ENCODE assay signal across 22 cellular contexts in the genomic region with DNA sequence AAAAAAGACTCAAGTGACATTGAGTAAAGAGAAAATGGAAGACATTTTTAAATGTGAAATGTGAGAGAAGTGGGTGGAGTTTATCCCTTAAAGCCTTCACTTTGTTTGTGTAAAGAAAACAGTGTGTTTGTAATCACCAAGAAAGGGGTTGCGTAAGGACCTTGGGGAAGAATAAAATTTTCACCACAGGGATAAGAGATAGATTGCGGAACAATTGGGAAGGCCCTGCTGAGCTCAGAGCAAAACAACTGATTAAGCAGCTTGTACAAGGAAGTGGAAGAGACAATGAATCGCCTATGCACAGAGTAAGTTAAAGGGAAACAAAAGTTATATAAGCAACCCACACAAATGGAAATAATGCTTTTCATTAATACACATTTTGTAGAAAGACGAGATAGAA.
"Had no signal": no experiment of that assay in that cellular context is flagged by ENCODE, and none has a peak within 500 bp of the region (broad histone marks: within the 10 kb centered on the region; RNA-seq: fewer than 3 reads in every experiment).

No MANE protein-coding gene starts in this region.

- H3K27me3 ChIP-seq: stomach, testis had no signal

- H3K9me3 ChIP-seq: lower lobe of right lung, stomach, testis had no signal

- H3K27ac ChIP-seq: epithelial cell of prostate, lower lobe of right lung, stomach, testis had no signal

- H3K4me1 ChIP-seq: lower lobe of right lung, stomach, testis had no signal

- ATAC-seq: activated naive CD4-positive, alpha-beta T cell treated with anti-CD3 and anti-CD28 coated beads, Interleukin-2, amount 50 U/mL, for 72 hours; left cardiac atrium; stimulated activated effector memory CD8-positive, alpha-beta T cell treated with anti-CD3 and anti-CD28 coated beads, Interleukin-12 subunit alpha, Interleukin-12 subunit beta, amount 100 ng/mL, for 72 hours; T-helper 17 cell had no signal

- H3K4me3 ChIP-seq: lower lobe of right lung, stomach, testis had no signal

- H3K36me3 ChIP-seq: lower lobe of right lung, stomach had no signal

- DNase-seq: activated B cell treated with CpG ODN at 0.5 μM for 24 hours; activated CD4-positive, alpha-beta memory T cell treated with anti-CD3 and anti-CD28 coated beads for 36 hours; activated CD4-positive, alpha-beta T cell treated with anti-CD3 and anti-CD28 coated beads for 4 hours; activated gamma-delta T cell treated with Interleukin-2 at 50 U/mL for 16 hours; activated T-cell treated with anti-CD3 and anti-CD28 coated beads for 4 hours; amniotic stem cell; dermis blood vessel endothelial cell; foreskin melanocyte; glutamatergic neuron; hippocampal formation; left cardiac atrium; lower lobe of right lung; midbrain; occipital lobe; small intestine; stimulated activated CD4-positive, alpha-beta T cell treated with anti-CD3 and anti-CD28 coated beads, Interleukin-4, amount 100 ng/mL, for 24 hours; stomach; T-helper 17 cell; testis had no signal
